8 cellular contexts compared by ENCODE assay signal in the genomic region with DNA sequence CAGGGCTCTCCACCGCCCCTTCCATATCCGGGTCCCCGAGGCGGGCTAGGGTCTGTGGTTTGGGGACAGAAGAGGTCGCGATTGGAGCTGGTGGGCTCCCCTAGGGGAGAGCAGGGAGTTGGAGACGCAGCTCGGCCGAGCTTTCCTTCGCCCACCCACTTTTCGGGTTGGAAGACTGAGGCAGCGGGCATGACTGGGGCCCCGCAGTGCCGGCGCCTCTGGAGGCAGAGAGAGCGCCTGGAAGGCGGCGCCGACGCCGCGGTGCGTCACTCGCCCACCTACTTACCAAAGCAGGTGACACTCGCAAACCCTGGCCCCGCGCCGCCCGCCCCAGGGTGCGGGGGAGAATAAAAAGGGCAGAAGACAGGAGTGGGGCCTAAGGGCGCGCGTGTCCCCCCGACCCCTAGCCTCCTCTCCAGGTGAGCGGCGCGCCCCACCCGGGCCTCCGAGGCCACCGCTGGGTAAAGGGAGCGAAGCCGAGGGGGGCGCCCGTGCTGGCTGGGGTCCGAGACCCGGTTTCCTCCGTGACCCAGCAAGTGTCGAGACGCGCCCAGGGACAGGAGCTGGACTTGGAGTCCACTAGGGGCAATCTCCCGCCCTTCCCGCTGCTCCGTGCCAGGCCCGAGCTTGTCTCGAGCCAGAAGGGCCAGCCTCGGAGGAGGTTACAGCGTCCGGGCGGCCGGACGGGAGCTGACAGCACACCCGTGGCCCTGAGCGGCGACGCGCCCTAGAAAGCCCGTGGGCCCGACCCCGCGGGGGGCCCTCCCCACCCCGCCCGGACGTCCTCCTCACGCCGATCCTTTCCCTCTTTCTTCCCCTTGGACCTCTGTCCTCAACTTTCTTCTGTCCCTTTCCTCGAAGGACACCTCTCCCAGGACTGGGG. TPM values are rescaled to one million over a fixed set of nuclear protein-coding genes. Genes with fewer than 3 reads are reported as not detected.
DNase-seq lines count a peak whose midpoint lies in the region; ATAC-seq, FAIRE-seq and TF ChIP-seq lines count a peak whose summit lies in the region.

No MANE protein-coding gene starts in this region.

- H3K27me3 ChIP-seq in ascending aorta = no peaks in the 10 kb centered on the region

- CTCF ChIA-PET in A549 (lab: Yijun Ruan, JAX) = interaction anchor here (0.6 to 6.3 kb wide), 43 partner anchors 7 to 1857 kb away, joined by 3 to 143 read pairs (median 5); a partner anchor contains a TSS

- DNase-seq in A549 (ENCODE audit: low read depth in 1 of 2, low spot score in 1 of 2) (peak; percentile 68 to 74), SW480 (ENCODE audit: low spot score) (peak; percentile 44), ascending aorta (ENCODE audit: low spot score in 2 of 2) (peak in 1 of 2 donors; percentile 84), NCI-H526 treated with DMSO at 0.1 percent for 48 hours (lab: John Stamatoyannopoulos, UW) (no peak)
- DNase-seq in stimulated activated CD4-positive, alpha-beta T cell treated with anti-CD3 and anti-CD28 coated beads, Interleukin-12 subunit alpha, Interleukin-12 subunit beta, amount 100 ng/mL, for 4 hours = peak; percentile 73

- no peak for TF ChIP-seq POLR2A in A549 (IDR thresholded peaks at IDR 0.05; ENCODE audit: low read length)

- no peaks in the 10 kb centered on the region for H3K36me3 ChIP-seq in ascending aorta

- ATAC-seq in A549 (peak; percentile 63 to 64), GM18861 (IDR thresholded peaks at IDR 0.05; ENCODE audit: unreplicated experiment) (peak; percentile 18), HG03097 (IDR thresholded peaks at IDR 0.05; ENCODE audit: low FRiP score, unreplicated experiment) (peak; percentile 14)

- H3K9me3 ChIP-seq in A549 = no peaks in the 10 kb centered on the region
- H3K9me3 ChIP-seq in ascending aorta = no peaks in the 10 kb centered on the region
- H3K9me3 ChIP-seq in iPS-18c (ENCODE audit: control insufficient read depth, insufficient read depth, low read length) = no peaks in the 10 kb centered on the region

- no peak for TF ChIP-seq RAD21 in A549 (conservative IDR thresholded peaks at IDR 0.05 in 1 of 2, IDR thresholded peaks at IDR 0.05 in 1 of 2)

- H3K4me3 ChIP-seq in A549 (peak overlapping the region; percentile 78), ascending aorta (peak overlapping the region; percentile 75 to 92), iPS-18c (ENCODE audit: insufficient read depth, low read depth, low read length) (peak overlapping the region; percentile 83)

- intact Hi-C loops in ascending aorta (cut with DNase I) = loop anchor here (1.0 to 5.0 kb wide), 4 partner anchors 36 to 271 kb away; a partner anchor contains a TSS

- POLR2A ChIA-PET in A549 (lab: Yijun Ruan, JAX) = interaction anchor here (0.6 to 3.3 kb wide), 21 partner anchors 8 to 356 kb away, joined by 3 to 49 read pairs (median 4); a partner anchor contains a TSS

- H3K4me1 ChIP-seq in A549 (peaks cover 23% of the 10 kb centered on the region), ascending aorta (peaks cover 10 to 16% of the 10 kb centered on the region in 2 donors)

- WGBS in A549 (ENCODE audit: missing lambda C conversion rate) = 1% methylated on average over 22 of the region's 76 CpGs

- no peak for TF ChIP-seq EP300 in A549 (IDR thresholded peaks at IDR 0.05)

- H3K27ac ChIP-seq in A549 (peak overlapping the region; percentile 92 to 94), ascending aorta (peak overlapping the region; percentile 90 to 96)

- TF ChIP-seq CTCF in A549 (IDR thresholded peaks at IDR 0.05) (no peak; the same call in 1 of the 3 replicates), ascending aorta (IDR thresholded peaks at IDR 0.05) (peak in 2 of 3 experiments; percentile 18 to 37)

- H3K4me2 ChIP-seq in A549 = peak overlapping the region; percentile 94

- FAIRE-seq in A549 (lab: Jason Lieb, UNC) = no peak

TF ChIP-seq in A549, 52 proteins besides CTCF, POLR2A, EP300 and RAD21:
- TF ChIP-seq CHD4 (IDR thresholded peaks at IDR 0.05; ENCODE audit: borderline replicate concordance) (peak; percentile 92), CBX2 (IDR thresholded peaks at IDR 0.05; ENCODE audit: borderline replicate concordance, low read depth) (no peak), GATA3 (IDR thresholded peaks at IDR 0.05; ENCODE audit: borderline replicate concordance) (0 out of 2 replicates have a peak, but pooled peaks have one; percentile 12), KDM1A (IDR thresholded peaks at IDR 0.05; ENCODE audit: low read depth) (peak; percentile 98), RCOR1 (IDR thresholded peaks at IDR 0.05; ENCODE audit: low read depth, low read length) (peak; percentile 70; the same call in 1 of the 2 replicates), FOXS1 (CRISPR knock-in tag; IDR thresholded peaks at IDR 0.05) (no peak), JUN (IDR thresholded peaks at IDR 0.05) (no peak; a peak in 1 of 5 replicates), PHF8 (IDR thresholded peaks at IDR 0.05; ENCODE audit: borderline replicate concordance, low read depth) (peak; percentile 13; the same call in 1 of the 2 replicates), HDAC2 (IDR thresholded peaks at IDR 0.05) (peak; percentile 92; the same call in 1 of the 2 replicates)
- TF ChIP-seq, protein P1, sequence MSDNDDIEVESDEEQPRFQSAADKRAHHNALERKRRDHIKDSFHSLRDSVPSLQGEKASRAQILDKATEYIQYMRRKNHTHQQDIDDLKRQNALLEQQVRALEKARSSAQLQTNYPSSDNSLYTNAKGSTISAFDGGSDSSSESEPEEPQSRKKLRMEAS (IDR thresholded peaks at IDR 0.05) = peak; percentile 53; the same call in 1 of the 2 replicates
- TF ChIP-seq, protein P2, sequence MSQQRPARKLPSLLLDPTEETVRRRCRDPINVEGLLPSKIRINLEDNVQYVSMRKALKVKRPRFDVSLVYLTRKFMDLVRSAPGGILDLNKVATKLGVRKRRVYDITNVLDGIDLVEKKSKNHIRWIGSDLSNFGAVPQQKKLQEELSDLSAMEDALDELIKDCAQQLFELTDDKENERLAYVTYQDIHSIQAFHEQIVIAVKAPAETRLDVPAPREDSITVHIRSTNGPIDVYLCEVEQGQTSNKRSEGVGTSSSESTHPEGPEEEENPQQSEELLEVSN (IDR thresholded peaks at IDR 0.05; ENCODE audit: borderline replicate concordance, low read depth) = peak; percentile 78
- TF ChIP-seq, protein P3, sequence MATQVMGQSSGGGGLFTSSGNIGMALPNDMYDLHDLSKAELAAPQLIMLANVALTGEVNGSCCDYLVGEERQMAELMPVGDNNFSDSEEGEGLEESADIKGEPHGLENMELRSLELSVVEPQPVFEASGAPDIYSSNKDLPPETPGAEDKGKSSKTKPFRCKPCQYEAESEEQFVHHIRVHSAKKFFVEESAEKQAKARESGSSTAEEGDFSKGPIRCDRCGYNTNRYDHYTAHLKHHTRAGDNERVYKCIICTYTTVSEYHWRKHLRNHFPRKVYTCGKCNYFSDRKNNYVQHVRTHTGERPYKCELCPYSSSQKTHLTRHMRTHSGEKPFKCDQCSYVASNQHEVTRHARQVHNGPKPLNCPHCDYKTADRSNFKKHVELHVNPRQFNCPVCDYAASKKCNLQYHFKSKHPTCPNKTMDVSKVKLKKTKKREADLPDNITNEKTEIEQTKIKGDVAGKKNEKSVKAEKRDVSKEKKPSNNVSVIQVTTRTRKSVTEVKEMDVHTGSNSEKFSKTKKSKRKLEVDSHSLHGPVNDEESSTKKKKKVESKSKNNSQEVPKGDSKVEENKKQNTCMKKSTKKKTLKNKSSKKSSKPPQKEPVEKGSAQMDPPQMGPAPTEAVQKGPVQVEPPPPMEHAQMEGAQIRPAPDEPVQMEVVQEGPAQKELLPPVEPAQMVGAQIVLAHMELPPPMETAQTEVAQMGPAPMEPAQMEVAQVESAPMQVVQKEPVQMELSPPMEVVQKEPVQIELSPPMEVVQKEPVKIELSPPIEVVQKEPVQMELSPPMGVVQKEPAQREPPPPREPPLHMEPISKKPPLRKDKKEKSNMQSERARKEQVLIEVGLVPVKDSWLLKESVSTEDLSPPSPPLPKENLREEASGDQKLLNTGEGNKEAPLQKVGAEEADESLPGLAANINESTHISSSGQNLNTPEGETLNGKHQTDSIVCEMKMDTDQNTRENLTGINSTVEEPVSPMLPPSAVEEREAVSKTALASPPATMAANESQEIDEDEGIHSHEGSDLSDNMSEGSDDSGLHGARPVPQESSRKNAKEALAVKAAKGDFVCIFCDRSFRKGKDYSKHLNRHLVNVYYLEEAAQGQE (IDR thresholded peaks at IDR 0.05) = no peak

RNA-seq across cellular contexts. Expression of a gene that starts 34.4 kb away (rescaled TPM):
- polyA plus RNA-seq in A549 (2011; rRNA removed) (0.30 and 0.49 TPM in 2 replicates), A549 (2017; fragmentation: RNase III; extraction: RNeasy Plus Mini Kit Qiagen cat#74134 plus additional on column Dnase treatment) (0.10 to 0.14 TPM (median 0.12 TPM) in 3 replicates)
- 0.25 and 0.40 TPM in 2 replicates for polyA plus RNA-seq in A549 (2012; cell fraction: cytosol; rRNA removed)
- 0.35 and 0.43 TPM in 2 replicates for polyA plus RNA-seq in A549 (2012; cell fraction: nucleus; rRNA removed)
- 1.2 and 1.5 TPM in 2 replicates for polyA minus RNA-seq in A549 (2011; rRNA and poly(A)+ RNA removed)
- total RNA-seq in ascending aorta = 1.4 TPM
